23 cellular contexts compared by ENCODE assay signal in genomic region chr1:26154750-26155149, GRCh38. TPM values are rescaled to one million over a fixed set of nuclear protein-coding genes. Genes with fewer than 3 reads are reported as not detected.
DNase-seq lines count a peak whose midpoint lies in the region; ATAC-seq and TF ChIP-seq lines count a peak whose summit lies in the region.
"Had no signal": no experiment of that assay in that cellular context is flagged by ENCODE, and none has a peak within 500 bp of the region (broad histone marks: within the 10 kb centered on the region; RNA-seq: fewer than 3 reads in every experiment).

No MANE protein-coding gene starts in this region.

- intact Hi-C loops in sciatic nerve (cut with DNase I) = loop anchor here (5.0 kb wide), 1 partner anchor 117 kb away; no protein-coding TSS in a partner anchor

- H3F3A ChIP-seq in GM23338 (replicated peaks; ENCODE audit: low read depth) = peaks cover 7% of the 10 kb centered on the region; the same call in 1 of the 2 replicates

- peaks cover 38% of the 10 kb centered on the region for H3K4me1 ChIP-seq in GM23338 (ENCODE audit: insufficient read depth)

- no peaks in the 10 kb centered on the region for H3K36me3 Mint-ChIP-seq in GM23338 (ENCODE audit: low read depth)
- H3K36me3 Mint-ChIP-seq: activated naive CD8-positive, alpha-beta T cell treated with anti-CD3 and anti-CD28 coated beads for 36 hours; CD4-positive, alpha-beta memory T cell; memory B cell; naive thymus-derived CD8-positive, alpha-beta T cell had no signal

- H3K27me3 Mint-ChIP-seq in GM23338 (ENCODE audit: insufficient read depth, low read depth, poor library complexity) = peaks cover 70% of the 10 kb centered on the region

- H3K9me3 ChIP-seq in iPS-18c (ENCODE audit: control insufficient read depth, insufficient read depth, low read length) = no peaks in the 10 kb centered on the region

- ATAC-seq in GM23338 (peak; percentile 86), sciatic nerve (no peak)
- ATAC-seq: naive thymus-derived CD8-positive, alpha-beta T cell; SK-N-SH treated with all-trans-retinoic acid at 6 μM for 48 hours had no signal

- no peak overlapping the region for H3K27ac ChIP-seq in GM23338 (ENCODE audit: low read depth)
- H3K27ac ChIP-seq: HL-60 had no signal

- H3K4me2 ChIP-seq in GM23338 = peak overlapping the region; percentile 89

- TF ChIP-seq CTCF in GM23338 (conservative IDR thresholded peaks at IDR 0.05; ENCODE audit: low read depth in 2 of 2) = no peak

- peaks cover 5% of the 10 kb centered on the region; the same call in 1 of the 2 replicates for H4K20me1 ChIP-seq in GM23338 (replicated peaks; ENCODE audit: insufficient read depth)

- no peaks in the 10 kb centered on the region for H3K9me2 ChIP-seq in GM23338 (ENCODE audit: insufficient read depth)

- H2AFZ ChIP-seq in GM23338 = no peak overlapping the region

- DNase-seq in GM23338 (ENCODE audit: low spot score) (peak; percentile 92), ecto neural progenitor cell (ENCODE audit: low spot score) (peak; percentile 72), sciatic nerve (ENCODE audit: low spot score) (peak; percentile 47), germinal center (ENCODE audit: low spot score) (no peak), medulla oblongata (ENCODE audit: extremely low spot score) (no peak), NCI-H748 (lab: John Stamatoyannopoulos, UW; ENCODE audit: unreplicated experiment) (no peak), NCI-H524 treated with DMSO at 0.1 percent for 48 hours (lab: John Stamatoyannopoulos, UW) (no peak)
- DNase-seq: activated CD4-positive, CD25-positive, alpha-beta regulatory T cell treated with anti-CD3 and anti-CD28 coated beads, Interleukin-2, amount 50 U/mL, for 72 hours; activated naive CD8-positive, alpha-beta T cell treated with anti-CD3 and anti-CD28 coated beads for 36 hours; CD4-positive, alpha-beta memory T cell; HFFc6; naive thymus-derived CD8-positive, alpha-beta T cell; small intestine; stimulated activated CD4-positive, alpha-beta T cell treated with anti-CD3 and anti-CD28 coated beads, Interleukin-4, amount 100 ng/mL, for 1 hour; T-helper 9 cell had no signal

- peaks cover 58% of the 10 kb centered on the region for H3K4me1 Mint-ChIP-seq in GM23338
- H3K4me1 Mint-ChIP-seq: activated naive CD8-positive, alpha-beta T cell treated with anti-CD3 and anti-CD28 coated beads for 36 hours; memory B cell had no signal

- peak overlapping the region; percentile 76 for H3K4me3 Mint-ChIP-seq in GM23338
- H3K4me3 Mint-ChIP-seq: activated naive CD8-positive, alpha-beta T cell treated with anti-CD3 and anti-CD28 coated beads for 36 hours; CD4-positive, alpha-beta memory T cell; HFFc6; memory B cell had no signal

- H3K4me3 ChIP-seq in GM23338 = peak overlapping the region; percentile 58
- H3K4me3 ChIP-seq in iPS-18c (ENCODE audit: insufficient read depth, low read depth, low read length) = peak overlapping the region; percentile 48; the same call in 1 of the 2 replicates
- H3K4me3 ChIP-seq: K562 had no signal

- no peaks in the 10 kb centered on the region for H3K79me2 ChIP-seq in GM23338 (replicated peaks; ENCODE audit: insufficient read depth)

- H3K9me3 Mint-ChIP-seq in GM23338 = no peaks in the 10 kb centered on the region
- H3K9me3 Mint-ChIP-seq: activated naive CD8-positive, alpha-beta T cell treated with anti-CD3 and anti-CD28 coated beads for 36 hours; CD4-positive, alpha-beta memory T cell; HFFc6; memory B cell; naive thymus-derived CD8-positive, alpha-beta T cell had no signal

- peaks cover 98% of the 10 kb centered on the region for H3K27me3 ChIP-seq in GM23338 (ENCODE audit: insufficient read depth)

- H3K36me3 ChIP-seq in GM23338 (ENCODE audit: insufficient read depth) = no peaks in the 10 kb centered on the region

- H3K27ac Mint-ChIP-seq in GM23338 = no peak overlapping the region
- H3K27ac Mint-ChIP-seq: activated naive CD8-positive, alpha-beta T cell treated with anti-CD3 and anti-CD28 coated beads for 36 hours; CD4-positive, alpha-beta memory T cell; HFFc6; memory B cell had no signal

TF ChIP-seq in GM23338, 12 proteins besides CTCF, POLR2A, EP300 and RAD21 (continues in another document):
- TF ChIP-seq STAT1 (IDR thresholded peaks at IDR 0.05; ENCODE audit: unreplicated experiment) = no peak
- no peak for TF ChIP-seq REST (IDR thresholded peaks at IDR 0.05; ENCODE audit: unreplicated experiment)
- TF ChIP-seq ZNF114 (CRISPR knock-in tag; IDR thresholded peaks at IDR 0.05) = no peak
- TF ChIP-seq EZH2 (IDR thresholded peaks at IDR 0.05; ENCODE audit: low read depth, unreplicated experiment) = no peak

RNA-seq across cellular contexts. Expression of gene FAM110D, which starts 4.1 kb away (rescaled TPM):
- 0.08 and 0.24 TPM in 2 replicates for total RNA-seq in GM23338 (2014; rRNA removed; shearing (Covaris generic))
- polyA plus RNA-seq in GM23338 (2016; fragmentation: Nextera tagmentation; extraction: Ambion mirVana) = 0.39 and 0.45 TPM in 2 replicates
- 11.8 TPM for total RNA-seq in sciatic nerve
- total RNA-seq: activated naive CD8-positive, alpha-beta T cell treated with anti-CD3 and anti-CD28 coated beads for 36 hours; CD4-positive, alpha-beta memory T cell; HFFc6; naive thymus-derived CD8-positive, alpha-beta T cell had no signal
- polyA plus RNA-seq: AG04450; CD4-positive, alpha-beta memory T cell; naive thymus-derived CD8-positive, alpha-beta T cell had no signal

RNA-seq across cellular contexts. Expression of gene C1orf232, which starts 14.0 kb away (rescaled TPM):
- not detected in 2 replicates for total RNA-seq in GM23338 (2014; rRNA removed; shearing (Covaris generic))
- not detected in 2 replicates for polyA plus RNA-seq in GM23338 (2016; fragmentation: Nextera tagmentation; extraction: Ambion mirVana)
- not detected for total RNA-seq in sciatic nerve
- total RNA-seq: activated naive CD8-positive, alpha-beta T cell treated with anti-CD3 and anti-CD28 coated beads for 36 hours; CD4-positive, alpha-beta memory T cell; frontal cortex; HFFc6; K562; naive thymus-derived CD8-positive, alpha-beta T cell; posterior vena cava had no signal
- polyA plus RNA-seq: AG04450; CD4-positive, alpha-beta memory T cell; K562; naive thymus-derived CD8-positive, alpha-beta T cell; small intestine had no signal

RNA-seq across cellular contexts. Expression of gene ZNF593, which starts 15.0 kb away (rescaled TPM):
- 26.2 and 32.6 TPM in 2 replicates for total RNA-seq in GM23338 (2014; rRNA removed; shearing (Covaris generic))
- 108 and 115 TPM in 2 replicates for polyA plus RNA-seq in GM23338 (2016; fragmentation: Nextera tagmentation; extraction: Ambion mirVana)
- 18.3 TPM for total RNA-seq in sciatic nerve

RNA-seq across cellular contexts. Expression of gene ZNF593OS, which starts 16.9 kb away (rescaled TPM):
- not detected in 2 replicates for total RNA-seq in GM23338 (2014; rRNA removed; shearing (Covaris generic))
- 0.68 and 1.1 TPM in 2 replicates for polyA plus RNA-seq in GM23338 (2016; fragmentation: Nextera tagmentation; extraction: Ambion mirVana)
- total RNA-seq in sciatic nerve = not detected
- total RNA-seq: activated naive CD8-positive, alpha-beta T cell treated with anti-CD3 and anti-CD28 coated beads for 36 hours; CD4-positive, alpha-beta memory T cell; frontal cortex; HFFc6; K562; naive thymus-derived CD8-positive, alpha-beta T cell; posterior vena cava had no signal
- polyA plus RNA-seq: AG04450 had no signal

RNA-seq across cellular contexts. Expression of gene CNKSR1, which starts 22.5 kb away (rescaled TPM):
- 11.3 and 12.5 TPM in 2 replicates for total RNA-seq in GM23338 (2014; rRNA removed; shearing (Covaris generic))
- 9.7 and 9.8 TPM in 2 replicates for polyA plus RNA-seq in GM23338 (2016; fragmentation: Nextera tagmentation; extraction: Ambion mirVana)
- 3.1 TPM for total RNA-seq in sciatic nerve

Comparison
In these comparisons a context has a peak if more than half of its experiments do, and no peak if none do; other contexts are left out.
1. DNase-seq: peak in GM23338 (single experiment), ecto neural progenitor cell (single experiment) and sciatic nerve (single experiment); none in germinal center (single experiment), medulla oblongata (single experiment), NCI-H748 (single experiment) and NCI-H524 treated with DMSO at 0.1 percent for 48 hours (single experiment).
2. RNA of gene FAM110D, which starts 4.1 kb away (total RNA-seq): 11.8 TPM in sciatic nerve (single experiment); 0.08 to 0.24 TPM in GM23338; every median in the first group is over 10 times any median in the second.